Comparison of ENCODE assay signal across 8 cellular contexts in the genomic region with DNA sequence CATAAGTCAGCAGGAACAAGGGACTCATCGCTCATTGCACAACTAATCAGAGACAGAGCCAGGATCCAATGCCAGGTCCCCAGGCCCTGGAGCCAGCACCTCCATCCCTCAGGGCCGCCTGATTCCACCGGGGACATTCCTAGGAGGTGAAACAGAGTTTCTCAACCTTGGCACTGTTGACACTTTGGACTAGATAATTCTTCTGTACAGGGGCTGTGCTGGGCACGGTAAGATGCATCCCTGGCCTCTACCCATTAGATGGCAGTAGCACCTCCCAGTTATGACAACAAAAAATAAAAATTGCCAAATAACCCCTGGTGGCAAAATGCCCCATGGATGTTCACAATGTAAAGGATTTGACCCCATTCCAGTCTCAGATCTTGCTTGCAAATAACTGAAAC.
A peak's percentile ranks its signal among the peaks of the same experiment; 100 is the strongest.
DNase-seq lines count a peak whose midpoint lies in the region; TF ChIP-seq lines count a peak whose summit lies in the region.

No MANE protein-coding gene starts in this region.

- no peaks in the 10 kb centered on the region for H3K36me3 Mint-ChIP-seq in brain

- peak; percentile 37 to 38 for TF ChIP-seq CTCF in brain (conservative IDR thresholded peaks at IDR 0.05)

- no peak overlapping the region for H3K4me3 Mint-ChIP-seq in brain

- H3K27me3 Mint-ChIP-seq in brain = peaks cover 3% of the 10 kb centered on the region

- H3K4me1 Mint-ChIP-seq in brain = peaks cover 16% of the 10 kb centered on the region

- no peak overlapping the region for H3K27ac Mint-ChIP-seq in brain

- DNase-seq in NCI-H446 (lab: John Stamatoyannopoulos, UW) (peak; percentile 3 to 25), NCI-H446 treated with DMSO at 0.1 percent for 48 hours (lab: John Stamatoyannopoulos, UW) (no peak), M059J (ENCODE audit: low read depth) (peak; percentile 36), pons (ENCODE audit: low spot score) (peak; percentile 43), NCI-H510A treated with DMSO at 0.1 percent for 48 hours (lab: John Stamatoyannopoulos, UW) (no peak), NCI-H2081 treated with DMSO at 0.1 percent for 48 hours (lab: John Stamatoyannopoulos, UW) (no peak), NCI-H2029 (lab: John Stamatoyannopoulos, UW) (no peak)

- H3K9me3 Mint-ChIP-seq in brain = peaks cover 11 to 22% (median 12%) of the 10 kb centered on the region in 5 experiments

Comparison
In these comparisons a context has a peak if more than half of its experiments do, and no peak if none do; other contexts are left out.
1. DNase-seq: peak in NCI-H446 (2 of 2), M059J (single experiment) and pons (single experiment); none in NCI-H446 treated with DMSO at 0.1 percent for 48 hours (single experiment), NCI-H510A treated with DMSO at 0.1 percent for 48 hours (single experiment), NCI-H2081 treated with DMSO at 0.1 percent for 48 hours (single experiment) and NCI-H2029 (single experiment).